Comparison of ENCODE assay signal across 11 cellular contexts in genomic region chr11:1202154-1202775, GRCh38. TPM values are rescaled to one million over a fixed set of nuclear protein-coding genes. Genes with fewer than 3 reads are reported as not detected.
DNase-seq lines count a peak whose midpoint lies in the region; ATAC-seq and TF ChIP-seq lines count a peak whose summit lies in the region.
"Had no signal": no experiment of that assay in that cellular context is flagged by ENCODE, and none has a peak within 500 bp of the region (broad histone marks: within the 10 kb centered on the region; RNA-seq: fewer than 3 reads in every experiment).

No MANE protein-coding gene starts in this region.

- no peaks in the 10 kb centered on the region for H3K4me1 ChIP-seq in Karpas-422 (ENCODE audit: low read length)
- H3K4me1 ChIP-seq: breast epithelium had no signal

- 0 out of 2 replicates have a peak, but pooled peaks cover 4% of the 10 kb centered on the region for H4K20me1 ChIP-seq in Karpas-422 (ENCODE audit: insufficient read depth, low read depth, low read length)

- no peak overlapping the region for H3K9ac ChIP-seq in Karpas-422 (ENCODE audit: low read length)

- no peaks in the 10 kb centered on the region for H3K36me3 ChIP-seq in Karpas-422 (ENCODE audit: insufficient read depth, low read length)
- H3K36me3 ChIP-seq: breast epithelium had no signal

- no peaks in the 10 kb centered on the region for H3K9me3 ChIP-seq in Karpas-422 (ENCODE audit: low read length)
- H3K9me3 ChIP-seq: breast epithelium had no signal

- H3K4me2 ChIP-seq in Karpas-422 (ENCODE audit: low read depth, low read length, poor library complexity, severe bottlenecking) = no peak overlapping the region

- H3K79me2 ChIP-seq in Karpas-422 (ENCODE audit: low read length) = no peaks in the 10 kb centered on the region

- intact Hi-C loops in sciatic nerve (cut with DNase I) = loop anchor here (2.0 to 10.0 kb wide), 2 partner anchors 313 to 383 kb away; partner anchors contain the start of gene KRTAP5-1

- TF ChIP-seq CTCF in coronary artery (IDR thresholded peaks at IDR 0.05) = no peak

- H3K4me3 ChIP-seq in Karpas-422 (ENCODE audit: low read length) = no peak overlapping the region
- H3K4me3 ChIP-seq in coronary artery = no peak overlapping the region
- H3K4me3 ChIP-seq: breast epithelium, skin epidermis had no signal

- no peaks in the 10 kb centered on the region for H3K27me3 ChIP-seq in Karpas-422 (ENCODE audit: low read length)

- DNase-seq in activated CD4-positive, CD25-positive, alpha-beta regulatory T cell treated with anti-CD3 and anti-CD28 coated beads, Interleukin-2, amount 50 U/mL, for 72 hours = peak; percentile 29
- peak; percentile 47 for DNase-seq in Karpas-422
- DNase-seq in coronary artery (ENCODE audit: low spot score) = peak; percentile 60
- peak; percentile 57 for DNase-seq in sciatic nerve (ENCODE audit: low spot score)
- DNase-seq in NCI-H345 treated with DMSO at 0.1 percent for 48 hours (lab: John Stamatoyannopoulos, UW; ENCODE audit: unreplicated experiment) = no peak
- no peak for DNase-seq in Ammon's horn (ENCODE audit: low spot score)
- DNase-seq in SIG-M5 treated with dmso at 0.1 percent for 504 hours (lab: John Stamatoyannopoulos, UW; ENCODE audit: unreplicated experiment) = no peak

- no peaks in the 10 kb centered on the region for H3K9me2 ChIP-seq in Karpas-422 (replicated peaks; ENCODE audit: insufficient read depth, low read length)

- no peak overlapping the region for H3K27ac ChIP-seq in Karpas-422 (ENCODE audit: low read length)
- H3K27ac ChIP-seq in coronary artery = no peak overlapping the region
- H3K27ac ChIP-seq: breast epithelium, skin epidermis had no signal

- no peak for ATAC-seq in activated CD4-positive, CD25-positive, alpha-beta regulatory T cell treated with anti-CD3 and anti-CD28 coated beads, Interleukin-2, amount 50 U/mL, for 24 hours
- peak; percentile 13 for ATAC-seq in sciatic nerve

- no peak overlapping the region for H2AFZ ChIP-seq in Karpas-422 (ENCODE audit: low read length)

RNA-seq across cellular contexts. Expression of gene MUC5B, which starts 20.6 kb away (rescaled TPM):
- under 0.01 and 0.04 TPM in 2 replicates for total RNA-seq in Karpas-422 (2014; rRNA removed; shearing (Covaris generic); ENCODE audit: low replicate concordance)
- 0.71 TPM for total RNA-seq in sciatic nerve
- total RNA-seq: activated CD8-positive, alpha-beta memory T cell treated with anti-CD3 and anti-CD28 coated beads for 36 hours had no signal

RNA-seq across cellular contexts. Expression of gene MUC5AC, which starts 44.5 kb away (rescaled TPM):
- total RNA-seq in Karpas-422 (2014; rRNA removed; shearing (Covaris generic); ENCODE audit: low replicate concordance) = not detected in 2 replicates
- 0.27 TPM for total RNA-seq in sciatic nerve
- total RNA-seq: activated CD8-positive, alpha-beta memory T cell treated with anti-CD3 and anti-CD28 coated beads for 36 hours; breast epithelium had no signal

Comparison
In these comparisons a context has a peak if more than half of its experiments do, and no peak if none do; other contexts are left out.
1. DNase-seq: peak in activated CD4-positive, CD25-positive, alpha-beta regulatory T cell treated with anti-CD3 and anti-CD28 coated beads, Interleukin-2, amount 50 U/mL, for 72 hours (single experiment), Karpas-422 (single experiment), coronary artery (single experiment) and sciatic nerve (single experiment); none in NCI-H345 treated with DMSO at 0.1 percent for 48 hours (single experiment), Ammon's horn (single experiment) and SIG-M5 treated with dmso at 0.1 percent for 504 hours (single experiment).